In the genomic region with DNA sequence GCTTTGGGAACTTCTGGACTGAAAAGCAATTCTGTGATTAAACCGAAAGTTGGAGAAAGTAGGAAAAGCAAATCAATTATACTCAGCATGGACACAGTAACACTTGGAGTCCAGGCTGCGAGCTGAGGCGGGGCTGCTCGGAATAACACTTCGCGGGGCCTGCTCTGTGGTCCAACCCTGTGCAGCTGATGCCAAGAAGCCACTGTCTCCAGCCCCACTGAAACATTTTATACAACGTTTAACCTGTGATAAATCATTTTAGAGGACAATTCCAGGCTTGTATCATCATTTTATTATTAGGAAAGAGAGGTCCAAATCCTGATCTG, we compare ENCODE assay signal across 15 cellular contexts.
"Had no signal": no experiment of that assay in that cellular context is flagged by ENCODE, and none has a peak within 500 bp of the region (broad histone marks: within the 10 kb centered on the region; RNA-seq: fewer than 3 reads in every experiment).

No MANE protein-coding gene starts in this region.

- H3K4me1 ChIP-seq: pancreas had no signal

- H3K9me3 ChIP-seq: pancreas had no signal

- H3K36me3 Mint-ChIP-seq: activated naive CD8-positive, alpha-beta T cell treated with anti-CD3 and anti-CD28 coated beads, Interleukin-2, amount 10 ng/mL, durations not matched to agents 7 days and 5 days had no signal

- H3K4me1 Mint-ChIP-seq: activated B cell treated with CpG ODN at 0.5 μM for 24 hours; activated naive CD8-positive, alpha-beta T cell treated with anti-CD3 and anti-CD28 coated beads, Interleukin-2, amount 10 ng/mL, durations not matched to agents 7 days and 5 days; endodermal cell; stimulated activated naive CD8-positive, alpha-beta T cell treated with anti-CD3 and anti-CD28 coated beads, Interleukin-15, amount 100 ng/mL, for 72 hours had no signal

- H3K27ac Mint-ChIP-seq: activated B cell treated with CpG ODN at 0.5 μM for 24 hours; activated naive CD8-positive, alpha-beta T cell treated with anti-CD3 and anti-CD28 coated beads, Interleukin-2, amount 10 ng/mL, durations not matched to agents 7 days and 5 days; activated T-helper 1 cell treated with anti-CD3 and anti-CD28 coated beads, Interleukin-12 subunit alpha, Interleukin-12 subunit beta, Interleukin-2, Interleukin-4 antibody, amounts not matched to agents 30 ng/mL and 10 ng/mL and 1 ng/mL, durations not matched to agents 14 hours and 24 hours and 36 hours; endodermal cell; nephron progenitor cell; stimulated activated naive CD8-positive, alpha-beta T cell treated with anti-CD3 and anti-CD28 coated beads, Interleukin-15, amount 100 ng/mL, for 72 hours; T-helper 2 cell treated with Interferon-gamma antibody and Interleukin-4, amounts not matched to agents 5 μg/mL and 100 μg/mL, for 36 hours had no signal

- H3K36me3 ChIP-seq: pancreas had no signal

- H3K27ac ChIP-seq: pancreas had no signal

- H3K9me3 Mint-ChIP-seq: activated naive CD8-positive, alpha-beta T cell treated with anti-CD3 and anti-CD28 coated beads, Interleukin-2, amount 10 ng/mL, durations not matched to agents 7 days and 5 days; activated T-helper 1 cell treated with anti-CD3 and anti-CD28 coated beads, Interleukin-12 subunit alpha, Interleukin-12 subunit beta, Interleukin-2, Interleukin-4 antibody, amounts not matched to agents 30 ng/mL and 10 ng/mL and 1 ng/mL, durations not matched to agents 14 hours and 24 hours and 36 hours; T-helper 2 cell treated with Interferon-gamma antibody and Interleukin-4, amounts not matched to agents 5 μg/mL and 100 μg/mL, for 36 hours had no signal

- DNase-seq: activated B cell treated with CpG ODN at 0.5 μM for 24 hours; activated CD4-positive, alpha-beta T cell treated with anti-CD3 and anti-CD28 coated beads for 48 hours; activated CD8-positive, alpha-beta memory T cell treated with anti-CD3 and anti-CD28 coated beads, Interleukin-2, amount 50 U/mL, for 48 hours; activated naive CD4-positive, alpha-beta T cell; activated naive CD8-positive, alpha-beta T cell treated with anti-CD3 and anti-CD28 coated beads, Interleukin-2, amount 10 ng/mL, durations not matched to agents 7 days and 5 days; dorsolateral prefrontal cortex; endodermal cell; left cardiac atrium; nephron progenitor cell; pancreas; stimulated activated naive CD8-positive, alpha-beta T cell treated with anti-CD3 and anti-CD28 coated beads, Interleukin-15, amount 100 ng/mL, for 72 hours; SW 1271 had no signal

- H3K4me3 Mint-ChIP-seq: activated B cell treated with CpG ODN at 0.5 μM for 24 hours; activated naive CD8-positive, alpha-beta T cell treated with anti-CD3 and anti-CD28 coated beads, Interleukin-2, amount 10 ng/mL, durations not matched to agents 7 days and 5 days; activated T-helper 1 cell treated with anti-CD3 and anti-CD28 coated beads, Interleukin-12 subunit alpha, Interleukin-12 subunit beta, Interleukin-2, Interleukin-4 antibody, amounts not matched to agents 30 ng/mL and 10 ng/mL and 1 ng/mL, durations not matched to agents 14 hours and 24 hours and 36 hours; endodermal cell; nephron progenitor cell; stimulated activated naive CD8-positive, alpha-beta T cell treated with anti-CD3 and anti-CD28 coated beads, Interleukin-15, amount 100 ng/mL, for 72 hours; T-helper 2 cell treated with Interferon-gamma antibody and Interleukin-4, amounts not matched to agents 5 μg/mL and 100 μg/mL, for 36 hours had no signal

- H3K27me3 ChIP-seq: dorsolateral prefrontal cortex, pancreas had no signal

- H3K4me3 ChIP-seq: pancreas, skin epidermis had no signal

- ATAC-seq: pancreas; stimulated activated naive CD8-positive, alpha-beta T cell treated with anti-CD3 and anti-CD28 coated beads, Interleukin-15, amount 100 ng/mL, for 72 hours had no signal
